In genomic region chr11:48129697-48130395, GRCh38 we compare ENCODE assay signal across 19 cellular contexts.
DNase-seq lines count a peak whose midpoint lies in the region; ATAC-seq and TF ChIP-seq lines count a peak whose summit lies in the region.
"Had no signal": no experiment of that assay in that cellular context is flagged by ENCODE, and none has a peak within 500 bp of the region (broad histone marks: within the 10 kb centered on the region; RNA-seq: fewer than 3 reads in every experiment).

No MANE protein-coding gene starts in this region.

- peaks cover 0 to 7% of the 10 kb centered on the region in 2 experiments for H3K4me1 ChIP-seq in neutrophil (ENCODE audit: control insufficient read depth in 1 of 2, insufficient read depth in 1 of 2, low read depth in 1 of 2, low read length in 1 of 2)
- H3K4me1 ChIP-seq: Caco-2 had no signal

- no peaks in the 10 kb centered on the region for H3K9me3 ChIP-seq in neutrophil
- H3K9me3 ChIP-seq: Caco-2 had no signal

- H3K4me3 Mint-ChIP-seq in T-helper 2 cell treated with Interferon-gamma antibody and Interleukin-4, amounts not matched to agents 5 μg/mL and 100 μg/mL, for 36 hours, result peak overlapping the region; percentile 32
- H3K4me3 Mint-ChIP-seq in activated naive CD8-positive, alpha-beta T cell treated with anti-CD3 and anti-CD28 coated beads, Interleukin-2, amount 50 U/mL, for 24 hours, result no peak overlapping the region
- H3K4me3 Mint-ChIP-seq: activated naive CD8-positive, alpha-beta T cell; stimulated activated naive B cell treated with anti-CD40 and anti-IgM and Interleukin-4, amounts not matched to agents 10 μg/mL and 1 μg/mL and 100 μg/mL, for 72 hours; type B pancreatic cell had no signal

- peak; percentile 78 for ATAC-seq in HG03442 (IDR thresholded peaks at IDR 0.05; ENCODE audit: unreplicated experiment)
- ATAC-seq in activated naive CD8-positive, alpha-beta T cell treated with anti-CD3 and anti-CD28 coated beads, Interleukin-2, amount 50 U/mL, for 24 hours, result peak; percentile 15
- no peak for ATAC-seq in GM19452 (IDR thresholded peaks at IDR 0.05; ENCODE audit: unreplicated experiment)
- no peak for ATAC-seq in GM18519 (IDR thresholded peaks at IDR 0.05; ENCODE audit: low FRiP score, unreplicated experiment)
- ATAC-seq: left lobe of liver; SK-N-SH treated with all-trans-retinoic acid at 6 μM for 48 hours; stimulated activated naive B cell treated with anti-CD40 and anti-IgM and Interleukin-4, amounts not matched to agents 10 μg/mL and 1 μg/mL and 100 μg/mL, for 72 hours had no signal

- H3K27me3 ChIP-seq in neutrophil, result no peaks in the 10 kb centered on the region

- H3K27ac ChIP-seq in neutrophil, result peak overlapping the region; percentile 37

- H3K9me3 Mint-ChIP-seq in T-helper 2 cell treated with Interferon-gamma antibody and Interleukin-4, amounts not matched to agents 5 μg/mL and 100 μg/mL, for 36 hours, result no peaks in the 10 kb centered on the region
- no peaks in the 10 kb centered on the region for H3K9me3 Mint-ChIP-seq in activated naive CD8-positive, alpha-beta T cell treated with anti-CD3 and anti-CD28 coated beads, Interleukin-2, amount 50 U/mL, for 24 hours
- H3K9me3 Mint-ChIP-seq: stimulated activated naive B cell treated with anti-CD40 and anti-IgM and Interleukin-4, amounts not matched to agents 10 μg/mL and 1 μg/mL and 100 μg/mL, for 72 hours; type B pancreatic cell had no signal

- no peaks in the 10 kb centered on the region for H3K27me3 Mint-ChIP-seq in T-helper 2 cell treated with Interferon-gamma antibody and Interleukin-4, amounts not matched to agents 5 μg/mL and 100 μg/mL, for 36 hours (ENCODE audit: low read depth)
- no peaks in the 10 kb centered on the region for H3K27me3 Mint-ChIP-seq in activated naive CD8-positive, alpha-beta T cell treated with anti-CD3 and anti-CD28 coated beads, Interleukin-2, amount 50 U/mL, for 24 hours
- H3K27me3 Mint-ChIP-seq: activated naive CD8-positive, alpha-beta T cell; stimulated activated naive B cell treated with anti-CD40 and anti-IgM and Interleukin-4, amounts not matched to agents 10 μg/mL and 1 μg/mL and 100 μg/mL, for 72 hours; type B pancreatic cell had no signal

- DNase-seq in T-helper 2 cell treated with Interferon-gamma antibody and Interleukin-4, amounts not matched to agents 5 μg/mL and 100 μg/mL, for 36 hours (ENCODE audit: low spot score), result no peak
- DNase-seq in T-helper 2 cell (no peak), nucleus accumbens (lab: John Stamatoyannopoulos, UW) (no peak)
- no peak for DNase-seq in activated naive CD8-positive, alpha-beta T cell treated with anti-CD3 and anti-CD28 coated beads, Interleukin-2, amount 50 U/mL, for 24 hours
- DNase-seq: activated CD4-positive, CD25-positive, alpha-beta regulatory T cell; Caco-2; GF-D8; NCI-H1694; NCI-H69; posterior cingulate gyrus; stimulated activated naive B cell treated with anti-CD40 and anti-IgM and Interleukin-4, amounts not matched to agents 10 μg/mL and 1 μg/mL and 100 μg/mL, for 72 hours had no signal

- H3K4me3 ChIP-seq in neutrophil (ENCODE audit: low read depth in 1 of 2, low read length in 1 of 2), result no peak overlapping the region

- H3K27ac Mint-ChIP-seq in T-helper 2 cell treated with Interferon-gamma antibody and Interleukin-4, amounts not matched to agents 5 μg/mL and 100 μg/mL, for 36 hours, result peak overlapping the region; percentile 38
- H3K27ac Mint-ChIP-seq in activated naive CD8-positive, alpha-beta T cell treated with anti-CD3 and anti-CD28 coated beads, Interleukin-2, amount 50 U/mL, for 24 hours, result no peak overlapping the region
- H3K27ac Mint-ChIP-seq: activated naive CD8-positive, alpha-beta T cell; stimulated activated naive B cell treated with anti-CD40 and anti-IgM and Interleukin-4, amounts not matched to agents 10 μg/mL and 1 μg/mL and 100 μg/mL, for 72 hours; type B pancreatic cell had no signal

- no peak for TF ChIP-seq CTCF in neutrophil (IDR thresholded peaks at IDR 0.05)

- peaks cover 70% of the 10 kb centered on the region for H3K36me3 Mint-ChIP-seq in T-helper 2 cell treated with Interferon-gamma antibody and Interleukin-4, amounts not matched to agents 5 μg/mL and 100 μg/mL, for 36 hours (ENCODE audit: low read depth)
- H3K36me3 Mint-ChIP-seq in activated naive CD8-positive, alpha-beta T cell treated with anti-CD3 and anti-CD28 coated beads, Interleukin-2, amount 50 U/mL, for 24 hours (ENCODE audit: low read depth), result peaks cover 13% of the 10 kb centered on the region

- peaks cover 97% of the 10 kb centered on the region for H3K36me3 ChIP-seq in neutrophil

- H3K4me1 Mint-ChIP-seq in T-helper 2 cell treated with Interferon-gamma antibody and Interleukin-4, amounts not matched to agents 5 μg/mL and 100 μg/mL, for 36 hours (ENCODE audit: low read depth), result peaks cover 22% of the 10 kb centered on the region
- H3K4me1 Mint-ChIP-seq in activated naive CD8-positive, alpha-beta T cell treated with anti-CD3 and anti-CD28 coated beads, Interleukin-2, amount 50 U/mL, for 24 hours, result no peaks in the 10 kb centered on the region

Comparison
In these comparisons a context has a peak if more than half of its experiments do, and no peak if none do; other contexts are left out.
1. ATAC-seq: peak in HG03442 (single experiment) and activated naive CD8-positive, alpha-beta T cell treated with anti-CD3 and anti-CD28 coated beads, Interleukin-2, amount 50 U/mL, for 24 hours (single experiment); none in GM19452 (single experiment) and GM18519 (single experiment).